Comparison of ENCODE assay signal across 12 cellular contexts in genomic region chr12:27534765-27535161, GRCh38. TPM values are rescaled to one million over a fixed set of nuclear protein-coding genes. Genes with fewer than 3 reads are reported as not detected.
A peak's percentile ranks its signal among the peaks of the same experiment; 100 is the strongest.
DNase-seq lines count a peak whose midpoint lies in the region; ATAC-seq and TF ChIP-seq lines count a peak whose summit lies in the region.
"Had no signal": no experiment of that assay in that cellular context is flagged by ENCODE, and none has a peak within 500 bp of the region (broad histone marks: within the 10 kb centered on the region; RNA-seq: fewer than 3 reads in every experiment).

No MANE protein-coding gene starts in this region.

- H3K4ac ChIP-seq in H9 (ENCODE audit: low read depth, low read length) = no peak overlapping the region

- no peak overlapping the region for H3K56ac ChIP-seq in H9 (ENCODE audit: insufficient read length, low read depth, low read length)

- no peak overlapping the region for H3K4me3 ChIP-seq in KMS-11 (IDR thresholded peaks at IDR 0.05; ENCODE audit: insufficient read depth, low read depth, low read length)
- H3K4me3 ChIP-seq: stomach had no signal

- H4K20me1 ChIP-seq in KMS-11 (ENCODE audit: insufficient read depth) (no peaks in the 10 kb centered on the region), H9 (ENCODE audit: control insufficient read depth, insufficient read depth, insufficient read length) (no peaks in the 10 kb centered on the region)

- H2BK120ac ChIP-seq in H9 (ENCODE audit: low read depth, low read length, poor library complexity, severe bottlenecking) = no peak overlapping the region

- H3K4me1 Mint-ChIP-seq in nephron progenitor cell (peaks cover 62% of the 10 kb centered on the region), H9 (peaks cover 28 to 30% of the 10 kb centered on the region in 2 experiments)

- H3K9me3 ChIP-seq in H9 (ENCODE audit: control insufficient read depth, low read depth, low read length) = no peaks in the 10 kb centered on the region
- H3K9me3 ChIP-seq: stomach had no signal

- no peaks in the 10 kb centered on the region for H3K27me3 Mint-ChIP-seq in nephron progenitor cell (ENCODE audit: low read depth, poor library complexity)
- no peaks in the 10 kb centered on the region for H3K27me3 Mint-ChIP-seq in H9 (ENCODE audit: low read depth)

- H3K36me3 Mint-ChIP-seq in nephron progenitor cell (ENCODE audit: low read depth) (peaks cover 47% of the 10 kb centered on the region), H9 (ENCODE audit: insufficient read depth in 1 of 3, low read depth in 3 of 3) (peaks cover 0 to 5% (median 2%) of the 10 kb centered on the region in 3 experiments; a peak in 4 of 7 replicates)

- H4K8ac ChIP-seq in H9 (replicated peaks; ENCODE audit: insufficient read length, low read depth, low read length) = no peak overlapping the region

- H3K4me3 Mint-ChIP-seq in nephron progenitor cell (no peak overlapping the region), H9 (no peak overlapping the region)

- H3K79me1 ChIP-seq in H9 (ENCODE audit: insufficient read depth, low read depth, low read length, poor library complexity, severe bottlenecking) = peaks cover 8% of the 10 kb centered on the region

- H3K9ac ChIP-seq in KMS-11 (no peak overlapping the region), H9 (ENCODE audit: extremely low read depth, insufficient read length, low read length) (no peak overlapping the region)

- H2AK5ac ChIP-seq in H9 (ENCODE audit: insufficient read length, low read length) = no peak overlapping the region

- H3K79me2 ChIP-seq in KMS-11 (ENCODE audit: insufficient read depth, low read depth) (no peaks in the 10 kb centered on the region), H9 (ENCODE audit: insufficient read depth, low read length) (peaks cover 2% of the 10 kb centered on the region; the same call in 1 of the 2 replicates)

- H3K4me1 ChIP-seq in KMS-11 (ENCODE audit: low read depth, poor library complexity, severe bottlenecking) = peaks cover 14% of the 10 kb centered on the region
- peaks cover 4% of the 10 kb centered on the region; the same call in 1 of the 2 replicates for H3K4me1 ChIP-seq in H9 (ENCODE audit: insufficient read depth, low read length)

- ATAC-seq in GM18519 (IDR thresholded peaks at IDR 0.05; ENCODE audit: low FRiP score, unreplicated experiment) = peak; percentile 14
- peak; percentile 17 for ATAC-seq in GM21447 (IDR thresholded peaks at IDR 0.05; ENCODE audit: unreplicated experiment)

- no peak overlapping the region for H4K5ac ChIP-seq in H9 (ENCODE audit: insufficient read length, low read depth, low read length)

- H2BK5ac ChIP-seq in H9 (ENCODE audit: insufficient read length, low read length) = no peak overlapping the region

- no peaks in the 10 kb centered on the region for H3K36me3 ChIP-seq in KMS-11 (ENCODE audit: insufficient read depth)

- H3K27ac Mint-ChIP-seq in nephron progenitor cell = peak overlapping the region; percentile 38
- H3K27ac Mint-ChIP-seq in H9 = no peak overlapping the region

- H3K23me2 ChIP-seq in H9 (ENCODE audit: insufficient read length, low read depth, low read length, poor library complexity, severe bottlenecking) = no peaks in the 10 kb centered on the region

- no peak overlapping the region for H3T11ph ChIP-seq in H9 (ENCODE audit: low read length)

- H3K9me3 Mint-ChIP-seq in nephron progenitor cell = peaks cover 13% of the 10 kb centered on the region
- no peaks in the 10 kb centered on the region for H3K9me3 Mint-ChIP-seq in H9

- no peak overlapping the region for H2BK12ac ChIP-seq in H9 (ENCODE audit: insufficient read length, low read depth, low read length)

- H2BK15ac ChIP-seq in H9 (ENCODE audit: low read depth, low read length) = no peak overlapping the region

- H3K14ac ChIP-seq in H9 (ENCODE audit: insufficient read depth, low read length) = no peak overlapping the region

- no peak overlapping the region for H3K23ac ChIP-seq in H9 (ENCODE audit: insufficient read length, low read depth, low read length)

- H3K27ac ChIP-seq in KMS-11 (no peak overlapping the region), H9 (ENCODE audit: insufficient read length, low read depth, low read length) (no peak overlapping the region)
- H3K27ac ChIP-seq: stomach had no signal

- H2BK20ac ChIP-seq in H9 (ENCODE audit: low read depth, low read length, poor library complexity, severe bottlenecking) = no peak overlapping the region

- no CpG with 5 or more reads among the region's 1 CpG for WGBS in H9 (ENCODE audit: extremely low coverage, insufficient read length, low lambda C conversion rate)

- DNase-seq in nephron progenitor cell (no peak), NCI-H2081 (lab: John Stamatoyannopoulos, UW) (no peak), retina (no peak), H9 (no peak), DMS53 (lab: John Stamatoyannopoulos, UW) (no peak)
- DNase-seq: activated CD4-positive, alpha-beta T cell treated with anti-CD3 and anti-CD28 coated beads for 4 hours; caudate nucleus; NCI-H1694; stomach had no signal

- H3K4me2 ChIP-seq in KMS-11 (peak overlapping the region; percentile 7; the same call in 1 of the 2 replicates), H9 (ENCODE audit: insufficient read depth, insufficient read length, low read length) (no peak overlapping the region)

- H4K91ac ChIP-seq in H9 (ENCODE audit: insufficient read length, low read depth, low read length) = no peak overlapping the region

- no peak overlapping the region for H2AFZ ChIP-seq in KMS-11 (ENCODE audit: low read depth)
- no peak overlapping the region for H2AFZ ChIP-seq in H9 (ENCODE audit: low read length)

- no peak overlapping the region for H3K18ac ChIP-seq in H9 (ENCODE audit: insufficient read length, low read depth, low read length)

- TF ChIP-seq CTCF in KMS-11 (conservative IDR thresholded peaks at IDR 0.05; ENCODE audit: low read depth, low read length) = no peak
- no peak for TF ChIP-seq CTCF in nephron progenitor cell (IDR thresholded peaks at IDR 0.05)
- TF ChIP-seq CTCF in H9 (conservative IDR thresholded peaks at IDR 0.05) = no peak

- H3K27me3 ChIP-seq in KMS-11 (ENCODE audit: insufficient read depth, low read depth) = no peaks in the 10 kb centered on the region
- H3K27me3 ChIP-seq in H9 (ENCODE audit: insufficient read depth, low read length) = no peaks in the 10 kb centered on the region
- H3K27me3 ChIP-seq: stomach had no signal

RNA-seq across cellular contexts. Expression of gene PPFIBP1, which starts 10.8 kb away (rescaled TPM):
- total RNA-seq in H9 (2021) = 28.7 and 29.2 TPM in 2 replicates
